12 cellular contexts compared by ENCODE assay signal in the genomic region with DNA sequence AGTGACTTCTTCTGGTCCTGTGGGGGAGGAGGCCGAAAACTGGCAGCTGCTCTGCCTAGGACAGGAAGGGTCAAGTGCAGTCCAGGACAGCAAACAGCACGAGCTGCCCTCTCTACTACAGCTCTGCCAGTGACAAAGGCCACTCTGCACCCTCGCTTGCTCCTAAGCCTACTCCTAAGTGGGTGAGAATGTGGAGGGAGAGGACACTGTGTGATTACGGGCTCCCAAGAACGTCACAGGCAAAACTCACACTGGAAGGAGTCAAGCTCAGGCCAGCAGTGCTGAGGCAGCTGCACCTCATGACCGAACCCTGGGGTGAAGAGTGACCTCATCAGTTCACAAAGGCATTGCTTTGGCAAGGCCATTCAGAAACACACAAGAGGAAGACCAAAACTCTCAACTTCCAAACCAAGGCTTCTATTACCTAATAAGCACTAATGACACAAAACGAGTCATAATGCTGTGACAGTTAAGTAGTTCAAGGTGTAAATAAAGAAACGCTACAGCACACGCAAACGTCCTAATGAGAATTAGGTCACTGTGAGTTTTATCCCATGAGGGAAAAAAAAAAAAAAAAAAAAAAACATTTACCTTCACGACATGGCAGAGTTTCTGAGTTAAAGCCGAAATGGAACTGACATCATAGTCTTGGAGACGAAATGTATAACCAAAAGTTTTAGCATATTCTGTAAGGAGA. TPM values are rescaled to one million over a fixed set of nuclear protein-coding genes. Genes with fewer than 3 reads are reported as not detected.
DNase-seq lines count a peak whose midpoint lies in the region; ATAC-seq and TF ChIP-seq lines count a peak whose summit lies in the region.
"Had no signal": no experiment of that assay in that cellular context is flagged by ENCODE, and none has a peak within 500 bp of the region (broad histone marks: within the 10 kb centered on the region; RNA-seq: fewer than 3 reads in every experiment).

No MANE protein-coding gene starts in this region.

- peaks cover 18% of the 10 kb centered on the region for H3K4me1 Mint-ChIP-seq in T-helper 17 cell
- H3K4me1 Mint-ChIP-seq: B cell had no signal

- H3K9me3 ChIP-seq in esophagus muscularis mucosa = no peaks in the 10 kb centered on the region
- H3K9me3 ChIP-seq in T-helper 17 cell (ENCODE audit: control insufficient read depth, low read length, poor library complexity, severe bottlenecking) = no peaks in the 10 kb centered on the region

- H3K27ac Mint-ChIP-seq in T-helper 17 cell = no peak overlapping the region
- H3K27ac Mint-ChIP-seq: B cell had no signal

- H3K4me3 Mint-ChIP-seq in T-helper 17 cell = no peak overlapping the region
- H3K4me3 Mint-ChIP-seq: B cell had no signal

- no peak for TF ChIP-seq EP300 in esophagus muscularis mucosa (IDR thresholded peaks at IDR 0.05)

- no peak for TF ChIP-seq POLR2A in esophagus muscularis mucosa (IDR thresholded peaks at IDR 0.05; ENCODE audit: low read depth)

- TF ChIP-seq CTCF in esophagus muscularis mucosa (IDR thresholded peaks at IDR 0.05) = no peak

- intact Hi-C loops in esophagus muscularis mucosa (cut with DNase I) = no loop called here

- DNase-seq in A172 (ENCODE audit: low spot score) (peak; percentile 9), NCI-H2196 treated with DMSO at 0.1 percent for 48 hours (lab: John Stamatoyannopoulos, UW; ENCODE audit: unreplicated experiment) (peak; percentile 25), esophagus muscularis mucosa (ENCODE audit: extremely low spot score) (no peak), myocyte (ENCODE audit: low read depth) (peak; percentile 47), NOMO-1 (lab: John Stamatoyannopoulos, UW; ENCODE audit: unreplicated experiment in 2 of 2) (no peak), T-helper 17 cell (no peak)
- DNase-seq: activated naive CD4-positive, alpha-beta T cell treated with Interleukin-2 at 50 U/mL for 16 hours; foreskin keratinocyte; KBM-7 had no signal

- peaks cover 15% of the 10 kb centered on the region for H3K36me3 Mint-ChIP-seq in T-helper 17 cell (ENCODE audit: low read depth)

- peaks cover 56 to 100% (median 92%) of the 10 kb centered on the region in 4 donors for H3K36me3 ChIP-seq in esophagus muscularis mucosa

- H3K27me3 ChIP-seq in esophagus muscularis mucosa = no peaks in the 10 kb centered on the region
- H3K27me3 ChIP-seq: foreskin keratinocyte had no signal

- H3K4me1 ChIP-seq in esophagus muscularis mucosa = peaks cover 0 to 8% (median 5%) of the 10 kb centered on the region in 4 donors

- H3K27me3 Mint-ChIP-seq in T-helper 17 cell = no peaks in the 10 kb centered on the region
- H3K27me3 Mint-ChIP-seq: B cell had no signal

- 74% methylated on average over 11 of the region's 13 CpGs for WGBS in esophagus muscularis mucosa

- ATAC-seq in HG02938 (IDR thresholded peaks at IDR 0.05; ENCODE audit: unreplicated experiment) = no peak
- no peak for ATAC-seq in HG03439 (IDR thresholded peaks at IDR 0.05; ENCODE audit: unreplicated experiment)
- ATAC-seq in T-helper 17 cell = no peak
- ATAC-seq: foreskin keratinocyte had no signal

- no peak overlapping the region for H3K4me3 ChIP-seq in esophagus muscularis mucosa

- peak overlapping the region; percentile 32 to 59 (median 46) for H3K27ac ChIP-seq in esophagus muscularis mucosa (replicated peaks in 1 of 4)
- H3K27ac ChIP-seq: foreskin keratinocyte had no signal

RNA-seq across cellular contexts. Expression of a gene that starts 35.1 kb away (rescaled TPM):
- total RNA-seq in A172 (2014; rRNA removed; shearing (Covaris generic)) = 6.4 and 8.9 TPM in 2 replicates
- 10 to 100 TPM; 36.6 to 57.3 (median 52.0) TPM for total RNA-seq in esophagus muscularis mucosa
- total RNA-seq in myocyte = 12.3 and 16.2 TPM in 2 replicates
- 15.8 TPM for polyA plus RNA-seq in myocyte (2012)
- total RNA-seq in T-helper 17 cell = 100 to 1,000 TPM; 159 to 164 TPM

RNA-seq across cellular contexts. Expression of a gene that starts 42.2 kb away (rescaled TPM):
- 47.5 and 55.9 TPM in 2 replicates for total RNA-seq in A172 (2014; rRNA removed; shearing (Covaris generic))
- 10 to 100 TPM; 46.1 to 94.9 (median 70.1) TPM for total RNA-seq in esophagus muscularis mucosa
- 6.5 and 10.7 TPM in 2 replicates for total RNA-seq in myocyte
- polyA plus RNA-seq in myocyte (2012) = 14.6 TPM
- 100 to 1,000 TPM; 122 to 123 TPM for total RNA-seq in T-helper 17 cell

Comparison
In these comparisons a context has a peak if more than half of its experiments do, and no peak if none do; other contexts are left out.
1. DNase-seq: peak in A172 (single experiment), NCI-H2196 treated with DMSO at 0.1 percent for 48 hours (single experiment) and myocyte (single experiment); none in esophagus muscularis mucosa (single experiment), NOMO-1 (0 of 2) and T-helper 17 cell (0 of 3).